ENCODE assay signal across 8 cellular contexts in the genomic region with DNA sequence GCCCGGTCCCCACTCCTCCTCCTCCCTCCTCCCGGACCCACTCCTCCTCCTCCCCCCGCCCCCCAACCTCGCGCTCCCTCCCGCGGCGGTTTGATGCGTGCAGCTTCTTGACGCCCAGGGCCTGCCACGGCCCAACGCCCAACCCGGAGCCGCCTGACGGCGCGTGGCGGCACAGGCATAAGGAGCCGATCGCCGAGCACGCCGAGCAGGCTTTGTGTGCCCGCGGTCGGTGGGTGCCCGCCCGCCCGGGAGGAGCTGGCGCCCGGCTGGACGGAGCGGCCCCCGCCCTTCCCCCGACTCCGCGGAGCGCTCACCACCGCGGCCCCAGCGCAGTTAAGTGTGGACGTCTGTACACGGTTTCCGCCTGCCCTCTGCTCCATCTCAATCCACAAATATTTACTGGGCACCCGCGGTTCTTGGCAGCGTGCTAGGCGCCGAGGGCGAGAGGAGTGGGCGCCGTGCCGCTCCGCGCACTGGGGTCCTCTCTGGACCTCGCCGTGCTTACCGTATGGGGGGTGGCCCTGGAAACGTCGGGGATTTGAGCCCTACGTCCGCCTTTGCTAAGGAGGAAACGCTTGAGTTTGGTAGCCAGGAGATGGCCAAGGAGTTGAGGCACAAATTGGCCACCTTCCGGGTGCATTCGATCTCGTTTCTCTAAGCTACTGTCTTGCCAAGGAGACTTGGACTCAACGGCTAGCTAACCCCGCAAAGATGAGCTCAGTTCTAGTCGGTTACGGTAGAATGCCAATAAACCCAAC. TPM values are rescaled to one million over a fixed set of nuclear protein-coding genes. Genes with fewer than 3 reads are reported as not detected.
DNase-seq lines count a peak whose midpoint lies in the region; ATAC-seq and TF ChIP-seq lines count a peak whose summit lies in the region.

No MANE protein-coding gene starts in this region.

- peak overlapping the region; percentile 98 to 99 for H3K27ac ChIP-seq in coronary artery

- peaks cover 33% of the 10 kb centered on the region for H3K36me3 Mint-ChIP-seq in activated CD4-positive, alpha-beta T cell treated with anti-CD3 and anti-CD28 coated beads, Interleukin-2, amount 10 ng/mL, durations not matched to agents 7 days and 5 days (ENCODE audit: low read depth)

- H3K4me1 Mint-ChIP-seq in activated CD4-positive, alpha-beta T cell treated with anti-CD3 and anti-CD28 coated beads, Interleukin-2, amount 10 ng/mL, durations not matched to agents 7 days and 5 days: peaks cover 48% of the 10 kb centered on the region

- CTCF ChIA-PET in activated CD4-positive, alpha-beta T cell treated with anti-CD3 and anti-CD28 coated beads, Interleukin-2, amount 10 ng/mL, durations not matched to agents 7 days and 5 days (lab: Charles Lee): interaction anchor here (0.6 to 2.4 kb wide), 12 partner anchors 9 to 176 kb away, joined by 3 to 13 read pairs (median 3); partner anchors contain the start of genes ISG20L2, METTL25B, MRPL24 and NTRK1

- no peaks in the 10 kb centered on the region for H3K27me3 Mint-ChIP-seq in activated CD4-positive, alpha-beta T cell treated with anti-CD3 and anti-CD28 coated beads, Interleukin-2, amount 10 ng/mL, durations not matched to agents 7 days and 5 days

- peak overlapping the region; percentile 90 for H3K4me3 Mint-ChIP-seq in activated CD4-positive, alpha-beta T cell treated with anti-CD3 and anti-CD28 coated beads, Interleukin-2, amount 10 ng/mL, durations not matched to agents 7 days and 5 days

- POLR2A ChIA-PET in activated CD4-positive, alpha-beta T cell treated with anti-CD3 and anti-CD28 coated beads, Interleukin-2, amount 10 ng/mL, durations not matched to agents 7 days and 5 days (lab: Charles Lee): interaction anchor here (0.5 to 1.9 kb wide), 7 partner anchors 9 to 108 kb away, joined by 3 to 8 read pairs (median 3); partner anchors contain the start of genes ISG20L2, METTL25B, MRPL24 and PRCC

- DNase-seq in Ammon's horn (ENCODE audit: low spot score) (peak; percentile 98), GM19238 (ENCODE audit: insufficient read length, low spot score) (peak; percentile 93), NCI-H526 (lab: John Stamatoyannopoulos, UW) (peak; percentile 98 to 100), coronary artery (ENCODE audit: low spot score) (peak; percentile 98), left kidney (ENCODE audit: low read depth, low spot score) (peak; percentile 99)
- DNase-seq in activated CD4-positive, alpha-beta T cell treated with anti-CD3 and anti-CD28 coated beads, Interleukin-2, amount 10 ng/mL, durations not matched to agents 7 days and 5 days: peak; percentile 98
- DNase-seq in stimulated activated CD4-positive, alpha-beta T cell treated with anti-CD3 and anti-CD28 coated beads, Interleukin-1b, Interleukin-23, amount 100 ng/mL, for 4 hours (ENCODE audit: low read depth in 2 of 2): peak; percentile 96 to 97

- peak; percentile 58 for ATAC-seq in HG03469 (IDR thresholded peaks at IDR 0.05; ENCODE audit: unreplicated experiment)

- H3K27ac Mint-ChIP-seq in activated CD4-positive, alpha-beta T cell treated with anti-CD3 and anti-CD28 coated beads, Interleukin-2, amount 10 ng/mL, durations not matched to agents 7 days and 5 days: peak overlapping the region; percentile 95

- peak overlapping the region; percentile 100 for H3K4me3 ChIP-seq in coronary artery

- no peak for TF ChIP-seq CTCF in coronary artery (IDR thresholded peaks at IDR 0.05)

- H3K9me3 Mint-ChIP-seq in activated CD4-positive, alpha-beta T cell treated with anti-CD3 and anti-CD28 coated beads, Interleukin-2, amount 10 ng/mL, durations not matched to agents 7 days and 5 days: no peaks in the 10 kb centered on the region

RNA-seq across cellular contexts. Expression of gene HDGF, which starts 0.4 kb away (rescaled TPM):
- 100 to 1,000 TPM; 288 to 301 TPM for total RNA-seq in activated CD4-positive, alpha-beta T cell treated with anti-CD3 and anti-CD28 coated beads, Interleukin-2, amount 10 ng/mL, durations not matched to agents 7 days and 5 days

RNA-seq across cellular contexts. Expression of gene MRPL24, which starts 11.0 kb away (rescaled TPM):
- 10 to 100 TPM; 50.4 to 54.7 TPM for total RNA-seq in activated CD4-positive, alpha-beta T cell treated with anti-CD3 and anti-CD28 coated beads, Interleukin-2, amount 10 ng/mL, durations not matched to agents 7 days and 5 days

RNA-seq across cellular contexts. Expression of gene PRCC, which starts 15.4 kb away (rescaled TPM):
- total RNA-seq in activated CD4-positive, alpha-beta T cell treated with anti-CD3 and anti-CD28 coated beads, Interleukin-2, amount 10 ng/mL, durations not matched to agents 7 days and 5 days: 10 to 100 TPM; 70.6 to 87.7 TPM

RNA-seq across cellular contexts. Expression of gene ISG20L2, which starts 23.3 kb away (rescaled TPM):
- total RNA-seq in activated CD4-positive, alpha-beta T cell treated with anti-CD3 and anti-CD28 coated beads, Interleukin-2, amount 10 ng/mL, durations not matched to agents 7 days and 5 days: 10 to 100 TPM; 47.0 to 58.0 TPM

RNA-seq across cellular contexts. Expression of gene METTL25B, which starts 23.6 kb away (rescaled TPM):
- total RNA-seq in activated CD4-positive, alpha-beta T cell treated with anti-CD3 and anti-CD28 coated beads, Interleukin-2, amount 10 ng/mL, durations not matched to agents 7 days and 5 days: 10 to 100 TPM; 26.2 to 29.7 TPM

Comparison
In these comparisons a context has a peak if more than half of its experiments do, and no peak if none do; other contexts are left out.
1. Peak in every context shown above with its lines: DNase-seq, ATAC-seq, H3K4me3 ChIP-seq and H3K27ac ChIP-seq.